8 cellular contexts compared by ENCODE assay signal in genomic region chr21:39367783-39368182, GRCh38.
"Had no signal": no experiment of that assay in that cellular context is flagged by ENCODE, and none has a peak within 500 bp of the region (broad histone marks: within the 10 kb centered on the region; RNA-seq: fewer than 3 reads in every experiment).

No MANE protein-coding gene starts in this region.

- DNase-seq: GDM1, GF-D8 had no signal

- ATAC-seq: GM12878 had no signal

- FAIRE-seq: G401.6, GM12878, GM12891, GM12892, GM18507, GM19239 had no signal

- H3K4me3 ChIP-seq: GM12878 had no signal
